Comparison of ENCODE assay signal across 1 cellular context in the genomic region with DNA sequence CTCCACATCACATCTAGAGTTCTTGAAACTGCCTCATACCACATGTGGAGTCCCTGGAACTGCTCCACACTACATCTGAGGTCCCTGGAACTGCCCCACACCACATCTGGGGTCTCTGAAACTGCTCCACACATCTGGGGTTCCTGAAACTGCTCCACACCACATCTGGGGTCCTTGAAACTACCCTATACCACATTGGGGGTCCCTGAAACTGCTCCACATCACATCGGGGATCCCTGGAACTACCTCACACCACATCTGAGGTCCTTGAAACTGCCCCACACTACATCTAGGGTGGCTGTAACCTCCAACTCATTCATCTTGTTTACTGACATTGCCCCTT.
TF ChIP-seq lines count a peak whose summit lies in the region.

No MANE protein-coding gene starts in this region.

TF ChIP-seq in K562, 482 proteins besides CTCF, POLR2A, EP300 and RAD21:
- TF ChIP-seq SMARCA5 (IDR thresholded peaks at IDR 0.05) (peak; percentile 96), BCOR (IDR thresholded peaks at IDR 0.05) (peak; percentile 17; the same call in 1 of the 2 replicates), ILF3 (IDR thresholded peaks at IDR 0.05; ENCODE audit: borderline replicate concordance) (no peak), MEIS2 (IDR thresholded peaks at IDR 0.05; ENCODE audit: partially characterized antibody) (peak; percentile 21), HMG20A (CRISPR knock-in tag; conservative IDR thresholded peaks at IDR 0.05) (no peak), MLLT1 (IDR thresholded peaks at IDR 0.05) (peak in 1 of 2 experiments; percentile 69; a peak in 2 of 4 replicates), PTBP1 (IDR thresholded peaks at IDR 0.05; ENCODE audit: low read depth, low read length) (peak; percentile 99), ZC3H8 (IDR thresholded peaks at IDR 0.05) (no peak), FOXA3 (CRISPR knock-in tag; conservative IDR thresholded peaks at IDR 0.05 in 1 of 2, IDR thresholded peaks at IDR 0.05 in 1 of 2) (0 out of 4 replicates have a peak, but pooled peaks of 1 of the 2 experiments have one; percentile 21), ZMIZ1 (IDR thresholded peaks at IDR 0.05; ENCODE audit: low read depth in 2 of 2, low read length in 2 of 2) (0 out of 4 replicates have a peak, but pooled peaks of 1 of the 2 experiments have one; percentile 4), PHF21A (IDR thresholded peaks at IDR 0.05; ENCODE audit: borderline replicate concordance, low read depth) (peak; percentile 82)
TF ChIP-seq in K562: peak in this region for 8.
